1 cellular context compared by ENCODE assay signal in genomic region chr1:2564006-2564814, GRCh38.
TF ChIP-seq lines count a peak whose summit lies in the region.

No MANE protein-coding gene starts in this region.

TF ChIP-seq in H1, 55 proteins besides CTCF, POLR2A, EP300 and RAD21:
- TF ChIP-seq CHD1 (IDR thresholded peaks at IDR 0.05; ENCODE audit: low read depth, low read length) (no peak), ZNF274 (IDR thresholded peaks at IDR 0.05; ENCODE audit: borderline replicate concordance, extremely low read depth, low read length) (no peak), ASH2L (IDR thresholded peaks at IDR 0.05; ENCODE audit: low read length) (no peak), RXRA (IDR thresholded peaks at IDR 0.05; ENCODE audit: insufficient read depth, low read depth, low read length) (no peak), CBX8 (IDR thresholded peaks at IDR 0.05; ENCODE audit: borderline replicate concordance, low read depth, low read length) (no peak), TAF7 (optimal IDR thresholded peaks at IDR 0.05; ENCODE audit: borderline replicate concordance, low read depth, low read length) (no peak), BACH1 (IDR thresholded peaks at IDR 0.05; ENCODE audit: low read length) (no peak), KDM4A (IDR thresholded peaks at IDR 0.05; ENCODE audit: low read depth, low read length, severe bottlenecking) (no peak), ATF3 (IDR thresholded peaks at IDR 0.05; ENCODE audit: insufficient read depth, low read depth, low read length) (no peak), TAF1 (IDR thresholded peaks at IDR 0.05; ENCODE audit: low read depth, low read length) (no peak), CTBP2 (IDR thresholded peaks at IDR 0.05; ENCODE audit: borderline replicate concordance, insufficient read depth, insufficient read length, low read length) (no peak), SAP30 (IDR thresholded peaks at IDR 0.05; ENCODE audit: insufficient read depth, insufficient replicate concordance, low read length) (no peak), SP1 (IDR thresholded peaks at IDR 0.05; ENCODE audit: low read depth, low read length) (no peak), RNF2 (IDR thresholded peaks at IDR 0.05; ENCODE audit: borderline replicate concordance, low read depth, low read length, missing control alignments, poor library complexity, severe bottlenecking) (no peak), CEBPB (IDR thresholded peaks at IDR 0.05; ENCODE audit: low read depth, low read length) (no peak), BRCA1 (IDR thresholded peaks at IDR 0.05; ENCODE audit: low read depth, low read length) (no peak), JUN (IDR thresholded peaks at IDR 0.05; ENCODE audit: low read depth, low read length) (no peak), SIX5 (IDR thresholded peaks at IDR 0.05; ENCODE audit: low read depth, low read length) (no peak)
